In the genomic region with DNA sequence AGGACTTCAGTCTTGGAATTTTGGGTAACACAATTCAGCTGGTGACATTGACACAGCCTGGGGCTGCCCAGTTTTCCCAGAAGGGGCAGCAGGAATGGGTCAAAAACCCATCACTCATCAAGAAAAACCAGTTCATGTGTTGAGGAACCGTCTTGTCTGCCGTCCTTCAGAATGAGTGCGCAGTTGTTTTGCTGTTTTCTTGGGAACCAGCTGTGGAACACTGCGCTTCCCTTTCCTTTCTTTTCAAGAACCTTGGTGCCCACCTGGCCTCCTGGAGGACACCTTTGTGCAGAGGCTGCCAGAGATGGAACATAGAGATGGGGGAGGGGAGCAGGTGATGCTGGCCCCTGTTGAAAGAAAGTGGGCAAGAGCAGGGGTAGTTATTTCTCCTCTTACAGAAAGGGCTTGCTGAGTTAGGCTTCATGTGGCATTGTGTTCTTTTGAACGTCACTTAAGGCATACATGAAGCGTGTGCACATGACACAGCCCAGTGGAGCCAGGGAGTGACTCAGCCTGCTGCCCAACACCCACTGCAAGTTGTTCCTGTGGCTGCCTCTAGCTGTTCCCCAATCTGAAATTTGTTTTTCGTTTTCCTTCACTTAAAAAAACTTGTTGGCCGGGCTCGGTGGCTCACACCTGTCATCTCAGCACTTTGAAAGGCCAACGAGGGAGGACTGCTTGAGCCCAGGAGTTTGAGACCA, we compare ENCODE assay signal across 7 cellular contexts.
DNase-seq lines count a peak whose midpoint lies in the region; ATAC-seq and TF ChIP-seq lines count a peak whose summit lies in the region.

No MANE protein-coding gene starts in this region.

- H3K36me3 ChIP-seq in mammary epithelial cell (ENCODE audit: insufficient read depth, low read length) (no peaks in the 10 kb centered on the region), lower lobe of right lung (no peaks in the 10 kb centered on the region), vagina (no peaks in the 10 kb centered on the region)

- H4K20me1 ChIP-seq in mammary epithelial cell (ENCODE audit: insufficient read depth, low read length) = no peaks in the 10 kb centered on the region

- H3K27me3 ChIP-seq in mammary epithelial cell (ENCODE audit: insufficient read depth, low read length) = no peaks in the 10 kb centered on the region
- H3K27me3 ChIP-seq in lower lobe of right lung (ENCODE audit: low read depth) = no peaks in the 10 kb centered on the region
- no peaks in the 10 kb centered on the region for H3K27me3 ChIP-seq in vagina

- dilution Hi-C loops in mammary epithelial cell (cut with HindIII; ENCODE audit: low sequenced_read_pairs) = no loop called here

- peak; percentile 75 for ATAC-seq in GM18519 (IDR thresholded peaks at IDR 0.05; ENCODE audit: low FRiP score, unreplicated experiment)
- peak; percentile 60 for ATAC-seq in HG02623 (IDR thresholded peaks at IDR 0.05; ENCODE audit: unreplicated experiment)
- peak; percentile 88 to 89 for ATAC-seq in lower lobe of right lung

- peak overlapping the region; percentile 30 for H3K4me2 ChIP-seq in mammary epithelial cell (ENCODE audit: insufficient read depth, low read depth, low read length)

- TF ChIP-seq CTCF in mammary epithelial cell (conservative IDR thresholded peaks at IDR 0.05 in 1 of 2, IDR thresholded peaks at IDR 0.05 in 1 of 2; ENCODE audit: extremely low read depth in 1 of 2, insufficient read depth in 1 of 2, low read depth in 1 of 2, low read length in 2 of 2) = peak in 1 of 2 donors; percentile 26
- TF ChIP-seq CTCF in lower lobe of right lung (IDR thresholded peaks at IDR 0.05) = no peak
- TF ChIP-seq CTCF in vagina (IDR thresholded peaks at IDR 0.05) = no peak

- WGBS in mammary epithelial cell (ENCODE audit: low coverage, missing lambda C conversion rate) = 62% methylated on average over 10 of the region's 10 CpGs

- DNase-seq in NAMALWA (ENCODE audit: low spot score) = peak; percentile 97
- peak; percentile 65 for DNase-seq in mammary epithelial cell
- peak; percentile 79 for DNase-seq in lower lobe of right lung
- DNase-seq in vagina (ENCODE audit: extremely low spot score in 2 of 2) = no peak
- DNase-seq in ecto neural progenitor cell (ENCODE audit: low spot score) = no peak

- H3K79me2 ChIP-seq in mammary epithelial cell (ENCODE audit: insufficient read depth, low read length) = no peaks in the 10 kb centered on the region

- H2AFZ ChIP-seq in mammary epithelial cell (ENCODE audit: low read depth, low read length) = peak overlapping the region; percentile 50

- peaks cover 6% of the 10 kb centered on the region for H3K4me1 ChIP-seq in mammary epithelial cell (ENCODE audit: insufficient read depth, low read length)
- peaks cover 19% of the 10 kb centered on the region for H3K4me1 ChIP-seq in lower lobe of right lung
- H3K4me1 ChIP-seq in vagina = peaks cover 11% of the 10 kb centered on the region

- no peak overlapping the region for H3K9ac ChIP-seq in mammary epithelial cell (ENCODE audit: insufficient read depth, low read length)

- CTCF ChIA-PET in mammary epithelial cell (lab: Charles Lee; ENCODE audit: low non-redundant PET) = no interaction called here

- in situ Hi-C loops in mammary epithelial cell (cut with MboI; ENCODE audit: low sequenced_read_pairs in 2 of 2) = no loop called here

- TF ChIP-seq POLR2A in vagina (IDR thresholded peaks at IDR 0.05) = no peak

- peak overlapping the region; percentile 19 for H3K27ac ChIP-seq in mammary epithelial cell (ENCODE audit: insufficient read depth, low read depth, low read length)
- H3K27ac ChIP-seq in lower lobe of right lung = peak overlapping the region; percentile 68
- H3K27ac ChIP-seq in vagina = peak overlapping the region; percentile 31

- BruUV-seq in mammary epithelial cell (replicated peaks; lab: Mats Ljungman, UMichigan) = no TSS peak

- no peaks in the 10 kb centered on the region for H3K9me3 ChIP-seq in mammary epithelial cell (replicated peaks; ENCODE audit: insufficient read depth, low read length)
- H3K9me3 ChIP-seq in lower lobe of right lung = no peaks in the 10 kb centered on the region
- H3K9me3 ChIP-seq in vagina = no peaks in the 10 kb centered on the region

- H3K4me3 ChIP-seq in mammary epithelial cell (replicated peaks in 1 of 3; ENCODE audit: insufficient read depth in 1 of 3, low read depth in 2 of 3, low read length in 3 of 3) (no peak overlapping the region), lower lobe of right lung (no peak overlapping the region), vagina (no peak overlapping the region)

- intact Hi-C loops in mammary epithelial cell (cut with micrococcal nuclease) (no loop called here), lower lobe of right lung (cut with DNase I) (no loop called here), vagina (cut with DNase I) (no loop called here)

Comparison
In these comparisons a context has a peak if more than half of its experiments do, and no peak if none do; other contexts are left out.
1. DNase-seq: peak in NAMALWA (single experiment), mammary epithelial cell (single experiment) and lower lobe of right lung (single experiment); none in vagina (0 of 2) and ecto neural progenitor cell (single experiment).
2. Peak in every context shown above with its lines, with median percentiles within 50 percentile points of each other: ATAC-seq and H3K27ac ChIP-seq.